Comparison of ENCODE assay signal across 19 cellular contexts in the genomic region with DNA sequence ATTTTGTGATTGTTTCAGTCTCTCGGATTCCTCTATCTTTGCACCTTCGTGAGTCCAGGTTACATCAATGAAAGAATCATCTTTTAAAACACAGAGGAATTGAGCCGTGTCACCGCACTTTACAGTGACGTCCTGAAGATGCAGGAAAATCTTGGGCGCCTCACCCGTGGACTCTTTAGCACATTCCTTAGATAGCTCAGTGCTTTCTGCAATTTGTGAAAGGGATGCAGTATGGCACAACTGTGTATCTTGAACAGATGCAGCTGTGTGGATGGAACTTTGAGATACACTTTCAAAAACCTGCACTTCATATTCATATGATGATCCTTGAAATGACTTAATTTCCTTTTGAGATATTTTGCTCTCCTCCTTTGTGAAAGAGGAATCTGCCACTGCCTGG.
"Had no signal": no experiment of that assay in that cellular context is flagged by ENCODE, and none has a peak within 500 bp of the region (broad histone marks: within the 10 kb centered on the region; RNA-seq: fewer than 3 reads in every experiment).

No MANE protein-coding gene starts in this region.

- H3K36me3 ChIP-seq: sigmoid colon, upper lobe of right lung had no signal

- H3K27ac Mint-ChIP-seq: activated CD4-positive, alpha-beta T cell treated with anti-CD3 and anti-CD28 coated beads, Interleukin-2, amount 10 ng/mL, durations not matched to agents 7 days and 5 days; activated naive CD4-positive, alpha-beta T cell treated with anti-CD3 and anti-CD28 coated beads, Interleukin-2, amount 10 ng/mL, durations not matched to agents 7 days and 5 days; activated T-helper 2 cell treated with anti-CD3 and anti-CD28 coated beads, Interferon-gamma antibody, Interleukin-2, Interleukin-4, amounts not matched to agents 10 μg/mL and 5 μg/mL and 100 μg/mL, durations not matched to agents 14 hours and 24 hours and 36 hours; dendritic cell treated with granulocyte-macrophage colony-stimulating factor and Interleukin-4, amounts not matched to agents 40 ng/mL and 50 ng/mL, for 4 days; natural killer cell; progenitor cell of endocrine pancreas; stimulated activated naive CD8-positive, alpha-beta T cell treated with anti-CD3 and anti-CD28 coated beads, Interleukin-15, Interleukin-2, amounts not matched to agents 100 ng/mL and 50 ng/mL, for 24 hours had no signal

- H3K27ac ChIP-seq: sigmoid colon, upper lobe of right lung had no signal

- ATAC-seq: left colon, mucosa of descending colon, upper lobe of right lung had no signal

- H3K4me3 ChIP-seq: mucosa of descending colon, sigmoid colon, upper lobe of right lung had no signal

- DNase-seq: activated CD4-positive, alpha-beta T cell treated with anti-CD3 and anti-CD28 coated beads, Interleukin-2, amount 10 ng/mL, durations not matched to agents 7 days and 5 days; activated CD4-positive, CD25-positive, alpha-beta regulatory T cell; activated CD8-positive, alpha-beta memory T cell treated with anti-CD3 and anti-CD28 coated beads for 24 hours; activated naive CD4-positive, alpha-beta T cell treated with anti-CD3 and anti-CD28 coated beads, Interleukin-2, amount 10 ng/mL, durations not matched to agents 7 days and 5 days; cerebellar nuclear complex; hypothalamus; left colon; mucosa of descending colon; natural killer cell; nucleus accumbens; sigmoid colon; stimulated activated CD4-positive, alpha-beta T cell treated with anti-CD3 and anti-CD28 coated beads, Interleukin-4, amount 100 ng/mL, for 1 hour; stimulated activated CD8-positive, alpha-beta memory T cell treated with anti-CD3 and anti-CD28 coated beads, Interleukin-4, amount 100 ng/mL, for 48 hours; T-helper 2 cell; upper lobe of right lung had no signal

- H3K36me3 Mint-ChIP-seq: activated naive CD4-positive, alpha-beta T cell treated with anti-CD3 and anti-CD28 coated beads, Interleukin-2, amount 10 ng/mL, durations not matched to agents 7 days and 5 days; natural killer cell had no signal

- H3K4me1 ChIP-seq: sigmoid colon, upper lobe of right lung had no signal

- H3K27me3 ChIP-seq: sigmoid colon, upper lobe of right lung had no signal

- H3K9me3 Mint-ChIP-seq: activated CD4-positive, alpha-beta T cell treated with anti-CD3 and anti-CD28 coated beads, Interleukin-2, amount 10 ng/mL, durations not matched to agents 7 days and 5 days; activated naive CD4-positive, alpha-beta T cell treated with anti-CD3 and anti-CD28 coated beads, Interleukin-2, amount 10 ng/mL, durations not matched to agents 7 days and 5 days; activated T-helper 2 cell treated with anti-CD3 and anti-CD28 coated beads, Interferon-gamma antibody, Interleukin-2, Interleukin-4, amounts not matched to agents 10 μg/mL and 5 μg/mL and 100 μg/mL, durations not matched to agents 14 hours and 24 hours and 36 hours; dendritic cell treated with granulocyte-macrophage colony-stimulating factor and Interleukin-4, amounts not matched to agents 40 ng/mL and 50 ng/mL, for 4 days; natural killer cell; stimulated activated naive CD8-positive, alpha-beta T cell treated with anti-CD3 and anti-CD28 coated beads, Interleukin-15, Interleukin-2, amounts not matched to agents 100 ng/mL and 50 ng/mL, for 24 hours had no signal

- H3K4me1 Mint-ChIP-seq: natural killer cell had no signal

- H3K4me3 Mint-ChIP-seq: activated CD4-positive, alpha-beta T cell treated with anti-CD3 and anti-CD28 coated beads, Interleukin-2, amount 10 ng/mL, durations not matched to agents 7 days and 5 days; activated naive CD4-positive, alpha-beta T cell treated with anti-CD3 and anti-CD28 coated beads, Interleukin-2, amount 10 ng/mL, durations not matched to agents 7 days and 5 days; dendritic cell treated with granulocyte-macrophage colony-stimulating factor and Interleukin-4, amounts not matched to agents 40 ng/mL and 50 ng/mL, for 4 days; natural killer cell; stimulated activated naive CD8-positive, alpha-beta T cell treated with anti-CD3 and anti-CD28 coated beads, Interleukin-15, Interleukin-2, amounts not matched to agents 100 ng/mL and 50 ng/mL, for 24 hours had no signal

- H3K9me3 ChIP-seq: mucosa of descending colon, sigmoid colon, upper lobe of right lung had no signal

- H3K27me3 Mint-ChIP-seq: activated CD4-positive, alpha-beta T cell treated with anti-CD3 and anti-CD28 coated beads, Interleukin-2, amount 10 ng/mL, durations not matched to agents 7 days and 5 days; activated naive CD4-positive, alpha-beta T cell treated with anti-CD3 and anti-CD28 coated beads, Interleukin-2, amount 10 ng/mL, durations not matched to agents 7 days and 5 days; dendritic cell treated with granulocyte-macrophage colony-stimulating factor and Interleukin-4, amounts not matched to agents 40 ng/mL and 50 ng/mL, for 4 days; progenitor cell of endocrine pancreas; stimulated activated naive CD8-positive, alpha-beta T cell treated with anti-CD3 and anti-CD28 coated beads, Interleukin-15, Interleukin-2, amounts not matched to agents 100 ng/mL and 50 ng/mL, for 24 hours had no signal
